17 cellular contexts compared by ENCODE assay signal in the genomic region with DNA sequence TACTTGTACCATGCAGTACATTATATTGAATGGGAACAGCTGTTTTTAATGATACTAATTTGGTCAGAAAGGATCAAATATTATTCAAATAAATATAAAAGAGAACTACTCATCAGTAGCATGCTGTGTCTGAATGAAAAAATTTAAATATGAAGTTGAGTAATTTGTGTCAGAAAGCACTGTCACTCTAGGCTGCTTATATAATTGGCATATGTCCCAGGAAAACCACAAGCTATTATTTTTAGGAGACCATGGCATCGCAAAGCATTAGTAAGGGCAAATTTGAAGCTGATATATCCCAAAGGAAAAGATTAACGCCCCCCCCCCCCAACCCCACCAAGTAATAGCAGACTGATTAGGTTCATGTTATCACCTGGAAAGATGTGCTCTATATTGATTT.
"Had no signal": no experiment of that assay in that cellular context is flagged by ENCODE, and none has a peak within 500 bp of the region (broad histone marks: within the 10 kb centered on the region; RNA-seq: fewer than 3 reads in every experiment).

No MANE protein-coding gene starts in this region.

- DNase-seq: effector CD8-positive, alpha-beta T cell; endodermal cell; foreskin fibroblast; heart left ventricle; left cardiac atrium; left lung; midbrain; naive thymus-derived CD4-positive, alpha-beta T cell; stimulated activated CD4-positive, alpha-beta T cell treated with anti-CD3 and anti-CD28 coated beads, Interleukin-12 subunit alpha, Interleukin-12 subunit beta, amount 100 ng/mL, for 4 hours; stimulated activated CD4-positive, alpha-beta T cell treated with anti-CD3 and anti-CD28 coated beads, Interleukin-1b, Interleukin-23, amount 100 ng/mL, for 48 hours; stimulated activated CD4-positive, alpha-beta T cell treated with anti-CD3 and anti-CD28 coated beads, Interleukin-4, amount 100 ng/mL, for 1 hour; stimulated activated CD8-positive, alpha-beta memory T cell treated with anti-CD3 and anti-CD28 coated beads, Interleukin-4, amount 100 ng/mL, for 48 hours; stimulated activated naive CD4-positive, alpha-beta T cell; stimulated activated naive CD8-positive, alpha-beta T cell treated with anti-CD3 and anti-CD28 coated beads, Interleukin-15, amount 100 ng/mL, for 72 hours; transverse colon; upper lobe of right lung; uterus had no signal
